ENCODE assay signal across 8 cellular contexts in genomic region chr1:19341201-19342076, GRCh38. TPM values are rescaled to one million over a fixed set of nuclear protein-coding genes. Genes with fewer than 3 reads are reported as not detected.
DNase-seq lines count a peak whose midpoint lies in the region; ATAC-seq lines count a peak whose summit lies in the region.

No MANE protein-coding gene starts in this region.

- no peak overlapping the region for H3K4me3 Mint-ChIP-seq in activated T-helper 17 cell treated with anti-CD3 and anti-CD28 coated beads, Interleukin-2, amount 50 U/mL, for 72 hours

- H3K27me3 Mint-ChIP-seq in activated T-helper 17 cell treated with anti-CD3 and anti-CD28 coated beads, Interleukin-2, amount 50 U/mL, for 72 hours = no peaks in the 10 kb centered on the region

- peaks cover 81% of the 10 kb centered on the region for H3K36me3 Mint-ChIP-seq in activated T-helper 17 cell treated with anti-CD3 and anti-CD28 coated beads, Interleukin-2, amount 50 U/mL, for 72 hours (ENCODE audit: low read depth)

- H3K27ac Mint-ChIP-seq in activated T-helper 17 cell treated with anti-CD3 and anti-CD28 coated beads, Interleukin-2, amount 50 U/mL, for 72 hours = peak overlapping the region; percentile 33

- ATAC-seq in HG03280 (IDR thresholded peaks at IDR 0.05; ENCODE audit: unreplicated experiment) (peak; percentile 53), GM18873 (IDR thresholded peaks at IDR 0.05; ENCODE audit: low FRiP score, unreplicated experiment) (no peak)
- peak; percentile 64 for ATAC-seq in activated T-helper 17 cell treated with anti-CD3 and anti-CD28 coated beads, Interleukin-2, amount 50 U/mL, for 72 hours (replicated peaks)

- H3K4me1 Mint-ChIP-seq in activated T-helper 17 cell treated with anti-CD3 and anti-CD28 coated beads, Interleukin-2, amount 50 U/mL, for 72 hours = peaks cover 16% of the 10 kb centered on the region

- no peaks in the 10 kb centered on the region for H3K9me3 Mint-ChIP-seq in activated T-helper 17 cell treated with anti-CD3 and anti-CD28 coated beads, Interleukin-2, amount 50 U/mL, for 72 hours

- DNase-seq in CD1c-positive myeloid dendritic cell (ENCODE audit: extremely low spot score) (peak; percentile 80), RPMI7951 (ENCODE audit: low read depth) (peak; percentile 60), fibroblast of the conjunctiva (ENCODE audit: low read depth) (peak; percentile 59), nucleus accumbens (lab: John Stamatoyannopoulos, UW) (peak in 36 of 56 donors; percentile 6 to 74 (median 26)), superior temporal gyrus (ENCODE audit: extremely low spot score) (peak; percentile 74)

RNA-seq across cellular contexts. Expression of gene SLC66A1, which starts 29.3 kb away (rescaled TPM):
- 15.4 and 18.4 TPM in 2 replicates for total RNA-seq in RPMI7951 (2014; rRNA removed; shearing (Covaris generic))
- total RNA-seq in activated T-helper 17 cell treated with anti-CD3 and anti-CD28 coated beads, Interleukin-2, amount 50 U/mL, for 72 hours = 1 to 10 TPM; 5.7 to 8.9 TPM

RNA-seq across cellular contexts. Expression of gene AKR7A2, which starts 29.5 kb away (rescaled TPM):
- 128 and 181 TPM in 2 replicates for total RNA-seq in RPMI7951 (2014; rRNA removed; shearing (Covaris generic))
- total RNA-seq in activated T-helper 17 cell treated with anti-CD3 and anti-CD28 coated beads, Interleukin-2, amount 50 U/mL, for 72 hours = 10 to 100 TPM; 37.1 to 61.4 TPM

RNA-seq across cellular contexts. Expression of gene AKR7A3, which starts 52.9 kb away (rescaled TPM):
- total RNA-seq in RPMI7951 (2014; rRNA removed; shearing (Covaris generic)) = 0.68 and 0.84 TPM in 2 replicates
- 1 to 10 TPM in 1 of 2 donors, under 1 TPM in 1; 0.71 to 1.6 TPM for total RNA-seq in activated T-helper 17 cell treated with anti-CD3 and anti-CD28 coated beads, Interleukin-2, amount 50 U/mL, for 72 hours

Comparison
In these comparisons a context has a peak if more than half of its experiments do, and no peak if none do; other contexts are left out.
1. DNase-seq: peak in every context shown above with its lines; median percentile 80 in CD1c-positive myeloid dendritic cell; 74 in superior temporal gyrus; 60 in RPMI7951; 59 in fibroblast of the conjunctiva; 26 in nucleus accumbens.